Comparison of ENCODE assay signal across 17 cellular contexts in genomic region chr3:32842987-32843386, GRCh38. TPM values are rescaled to one million over a fixed set of nuclear protein-coding genes. Genes with fewer than 3 reads are reported as not detected.
A peak's percentile ranks its signal among the peaks of the same experiment; 100 is the strongest.
DNase-seq lines count a peak whose midpoint lies in the region; ATAC-seq, FAIRE-seq and TF ChIP-seq lines count a peak whose summit lies in the region.
"Had no signal": no experiment of that assay in that cellular context is flagged by ENCODE, and none has a peak within 500 bp of the region (broad histone marks: within the 10 kb centered on the region; RNA-seq: fewer than 3 reads in every experiment).

No MANE protein-coding gene starts in this region.

- no peak for TF ChIP-seq CTCF in HepG2 (CRISPR knock-in tag; IDR thresholded peaks at IDR 0.05)
- TF ChIP-seq CTCF in right lobe of liver (IDR thresholded peaks at IDR 0.05): no peak
- TF ChIP-seq CTCF in glutamatergic neuron (IDR thresholded peaks at IDR 0.05; ENCODE audit: partially characterized antibody, unreplicated experiment): no peak

- in situ Hi-C loops in HepG2 (cut with HindIII; ENCODE audit: extremely low pct_ligation_motif_present, low pct_unique_long_range_greater_than_20kb): no loop called here

- H3K27me3 ChIP-seq in HepG2 (ENCODE audit: control insufficient read depth in 1 of 2, insufficient read depth in 2 of 2, low read length in 2 of 2) (no peaks in the 10 kb centered on the region), right lobe of liver (no peaks in the 10 kb centered on the region)

- ATAC-seq in HepG2: no peak
- ATAC-seq in right lobe of liver: no peak
- ATAC-seq: heart left ventricle had no signal

- H3K79me2 ChIP-seq in HepG2 (ENCODE audit: insufficient read depth, low read length): peaks cover 97% of the 10 kb centered on the region

- no peak overlapping the region for H3K27ac Mint-ChIP-seq in glutamatergic neuron (ENCODE audit: unreplicated experiment)

- peak overlapping the region; percentile 78 for H3K4me3 Mint-ChIP-seq in glutamatergic neuron (ENCODE audit: unreplicated experiment)

- H3K4me3 ChIP-seq in HepG2 (replicated peaks in 1 of 3; ENCODE audit: insufficient read depth in 1 of 3, low read depth in 2 of 3, low read length in 3 of 3): no peak overlapping the region
- no peak overlapping the region for H3K4me3 ChIP-seq in right lobe of liver
- H3K4me3 ChIP-seq: A549, esophagus squamous epithelium, heart left ventricle, left ventricle myocardium inferior had no signal

- no peaks in the 10 kb centered on the region for H3K36me3 Mint-ChIP-seq in glutamatergic neuron (ENCODE audit: unreplicated experiment)

- H3K4me1 Mint-ChIP-seq in glutamatergic neuron (ENCODE audit: low read depth, unreplicated experiment): peaks cover 65% of the 10 kb centered on the region

- POLR2A ChIA-PET in HepG2 (lab: Yijun Ruan, JAX): interaction anchor here (1.6 to 5.7 kb wide), 4 partner anchors 8 to 28 kb away, joined by 4 to 36 read pairs (median 12); partner anchors contain the start of gene TRIM71

- peaks cover 10% of the 10 kb centered on the region for H3K27me3 Mint-ChIP-seq in glutamatergic neuron (ENCODE audit: unreplicated experiment)

- WGBS in HepG2 (ENCODE audit: low lambda C conversion rate): 65% methylated on average over 2 of the region's 2 CpGs
- WGBS in right lobe of liver (ENCODE audit: insufficient coverage, low coverage, low lambda C conversion rate, missing lambda C conversion rate): 8% methylated on average over 2 of the region's 2 CpGs

- H3K27ac ChIP-seq in HepG2 (ENCODE audit: extremely low read length, insufficient read depth, low read length) (peak overlapping the region; percentile 100), right lobe of liver (no peak overlapping the region)
- H3K27ac ChIP-seq: A549, esophagus squamous epithelium, heart left ventricle, left ventricle myocardium inferior had no signal

- CTCF ChIA-PET in HepG2 (lab: Yijun Ruan, JAX; ENCODE audit: low intra/inter-chr PET ratio, low total read pairs): no interaction called here

- H3K4me2 ChIP-seq in HepG2 (ENCODE audit: low read depth, low read length): peak overlapping the region; percentile 80
- H3K4me2 ChIP-seq: A549 had no signal

- peaks cover 68% of the 10 kb centered on the region for H4K20me1 ChIP-seq in HepG2 (ENCODE audit: insufficient read depth, low read length)

- no peak for TF ChIP-seq RAD21 in HepG2 (CRISPR knock-in tag; IDR thresholded peaks at IDR 0.05)

- BruUV-seq in HepG2 (replicated peaks; lab: Mats Ljungman, UMichigan): no TSS peak

- FAIRE-seq in HepG2 (lab: Jason Lieb, UNC): no peak
- FAIRE-seq: A549 had no signal

- no peak for TF ChIP-seq POLR2A in HepG2 (IDR thresholded peaks at IDR 0.05; ENCODE audit: insufficient read depth in 1 of 2, low read depth in 2 of 2, low read length in 2 of 2)
- TF ChIP-seq POLR2A in right lobe of liver (IDR thresholded peaks at IDR 0.05): no peak

- DNase-seq in HepG2 (ENCODE audit: low spot score) (no peak), right lobe of liver (no peak), NOMO-1 treated with dmso at 0.1 percent for 144 hours (lab: John Stamatoyannopoulos, UW; ENCODE audit: unreplicated experiment) (peak; percentile 3), glutamatergic neuron (no peak), GDM1 (lab: John Stamatoyannopoulos, UW) (no peak), NCI-H1105 (lab: John Stamatoyannopoulos, UW) (no peak), posterior cingulate gyrus (no peak)
- DNase-seq in activated naive CD4-positive, alpha-beta T cell treated with anti-CD3 and anti-CD28 coated beads, Interleukin-2, amount 50 U/mL, for 16 hours: no peak
- DNase-seq: activated CD4-positive, alpha-beta T cell treated with anti-CD3 and anti-CD28 coated beads, Interleukin-2, amount 50 U/mL, for 48 hours; dermis blood vessel endothelial cell; esophagus squamous epithelium; heart left ventricle; left ventricle myocardium inferior; NCI-H1417; Right ventricle myocardium superior; stimulated activated CD4-positive, alpha-beta T cell treated with anti-CD3 and anti-CD28 coated beads, Interleukin-15, amount 100 ng/mL, for 24 hours had no signal

- H2AFZ ChIP-seq in HepG2 (ENCODE audit: low read length): no peak overlapping the region

- peaks cover 13% of the 10 kb centered on the region for H3K9me3 Mint-ChIP-seq in glutamatergic neuron (ENCODE audit: unreplicated experiment)

- no peak for TF ChIP-seq EP300 in HepG2 (IDR thresholded peaks at IDR 0.05; ENCODE audit: low read depth in 2 of 2, low read length in 2 of 2)
- no peak for TF ChIP-seq EP300 in HepG2 (CRISPR knock-in tag; IDR thresholded peaks at IDR 0.05; ENCODE audit: borderline replicate concordance)

- peak overlapping the region; percentile 49; the same call in 1 of the 2 replicates for H3K9ac ChIP-seq in HepG2 (ENCODE audit: insufficient read depth, low read depth, low read length)

- H3K36me3 ChIP-seq in HepG2 (replicated peaks in 1 of 2; ENCODE audit: control insufficient read depth in 1 of 2, insufficient read depth in 2 of 2, low read length in 2 of 2) (peaks cover 0 to 5% of the 10 kb centered on the region in 2 experiments; a peak in 1 of 5 replicates), right lobe of liver (no peaks in the 10 kb centered on the region)
- H3K36me3 ChIP-seq: esophagus squamous epithelium, heart left ventricle, left ventricle myocardium inferior had no signal

- no peaks in the 10 kb centered on the region for H3K9me3 ChIP-seq in HepG2 (ENCODE audit: low read length)
- H3K9me3 ChIP-seq in right lobe of liver: no peaks in the 10 kb centered on the region
- H3K9me3 ChIP-seq: A549, esophagus squamous epithelium, heart left ventricle, left ventricle myocardium inferior had no signal

- peaks cover 99% of the 10 kb centered on the region for H3K4me1 ChIP-seq in HepG2 (ENCODE audit: insufficient read depth, low read length)
- no peaks in the 10 kb centered on the region for H3K4me1 ChIP-seq in right lobe of liver
- H3K4me1 ChIP-seq: left ventricle myocardium inferior had no signal

- intact Hi-C loops in HepG2 (cut with micrococcal nuclease; ENCODE audit: unreplicated experiment): loop anchor here (5.0 kb wide), 1 partner anchor 44 kb away; no protein-coding TSS in a partner anchor
- intact Hi-C loops in right lobe of liver (cut with DNase I): no loop called here
- intact Hi-C loops in posterior cingulate gyrus (cut with DNase I): no loop called here

TF ChIP-seq in HepG2, 621 proteins besides CTCF, POLR2A, EP300 and RAD21:
- no peak for TF ChIP-seq ZNF510 (CRISPR knock-in tag; IDR thresholded peaks at IDR 0.05; ENCODE audit: low read depth)
- peak; percentile 64 for TF ChIP-seq RBM22 (optimal IDR thresholded peaks at IDR 0.05; ENCODE audit: low read length)
- 0 out of 2 replicates have a peak, but pooled peaks have one; percentile 36 for TF ChIP-seq CEBPB (IDR thresholded peaks at IDR 0.05; ENCODE audit: borderline replicate concordance, low read depth, low read length)
TF ChIP-seq in HepG2: peak in this region for 2.

RNA-seq across cellular contexts. Expression of gene TRIM71, which starts 25.2 kb away (rescaled TPM):
- total RNA-seq in HepG2 (2016; rRNA removed; fragmentation: Illumina TruSeq; extraction: Trizol): 76.9 and 111 TPM in 2 replicates
- total RNA-seq in HepG2 (2016; cell fraction: cytosol; rRNA removed; fragmentation: Illumina TruSeq; extraction: Trizol; ENCODE audit: low read depth): 5.5 and 6.3 TPM in 2 replicates
- 75.8 and 102 TPM in 2 replicates for total RNA-seq in HepG2 (2016; cell fraction: insoluble cytoplasmic fraction; rRNA removed; fragmentation: Illumina TruSeq; extraction: Trizol)
- 29.5 and 33.3 TPM in 2 replicates for total RNA-seq in HepG2 (2016; cell fraction: membrane; rRNA removed; fragmentation: Illumina TruSeq; extraction: Trizol)
- total RNA-seq in HepG2 (2016; cell fraction: nucleus; rRNA removed; fragmentation: Illumina TruSeq; extraction: Trizol): 91.5 and 98.1 TPM in 2 replicates
- polyA plus RNA-seq in HepG2 (2011; rRNA removed): 21.1 and 21.7 TPM in 2 replicates
- polyA plus RNA-seq in HepG2 (2011; cell fraction: cytosol; rRNA removed): 16.3 and 17.3 TPM in 2 replicates
- polyA plus RNA-seq in HepG2 (2011; cell fraction: nucleus; rRNA removed): 25.8 and 29.4 TPM in 2 replicates
- polyA plus RNA-seq in HepG2 (2012): 24.9 and 35.6 TPM in 2 replicates
- polyA plus RNA-seq in HepG2 (2016; cell fraction: cytosol; fragmentation: Illumina TruSeq; extraction: Trizol; ENCODE audit: low read depth): 1.8 and 1.9 TPM in 2 replicates
- 67.3 and 72.5 TPM in 2 replicates for polyA plus RNA-seq in HepG2 (2016; cell fraction: insoluble cytoplasmic fraction; fragmentation: Illumina TruSeq; extraction: Trizol; ENCODE audit: low read depth)
- 7.2 and 8.7 TPM in 2 replicates for polyA plus RNA-seq in HepG2 (2016; cell fraction: membrane; fragmentation: Illumina TruSeq; extraction: Trizol; ENCODE audit: low read depth)
- polyA plus RNA-seq in HepG2 (2016; cell fraction: nucleus; fragmentation: Illumina TruSeq; extraction: Trizol; ENCODE audit: insufficient read depth, low read depth): 86.2 and 92.8 TPM in 2 replicates
- 0.07 and 138 TPM in 2 replicates for polyA minus RNA-seq in HepG2 (2011; rRNA and poly(A)+ RNA removed; ENCODE audit: low replicate concordance)
- polyA minus RNA-seq in HepG2 (2011; cell fraction: cytosol; rRNA and poly(A)+ RNA removed): 80.8 and 84.9 TPM in 2 replicates
- 96.2 and 97.6 TPM in 2 replicates for polyA minus RNA-seq in HepG2 (2011; cell fraction: nucleus; rRNA and poly(A)+ RNA removed)
- not detected for total RNA-seq in right lobe of liver
- 117 TPM for total RNA-seq in glutamatergic neuron (ENCODE audit: unreplicated experiment)
- total RNA-seq: dermis blood vessel endothelial cell, esophagus squamous epithelium, left ventricle myocardium inferior, Right ventricle myocardium superior had no signal
- polyA plus RNA-seq: heart left ventricle had no signal

Comparison
In these comparisons a context has a peak if more than half of its experiments do, and no peak if none do; other contexts are left out.
1. RNA of gene TRIM71, which starts 25.2 kb away (total RNA-seq): 117 TPM in glutamatergic neuron (single experiment) and 5.5 to 111 TPM in HepG2; not detected in right lobe of liver; every median in the first group is over 4 times any median in the second.